Comparison of ENCODE assay signal across 23 cellular contexts in genomic region chr11:26011474-26011873, GRCh38.
"Had no signal": no experiment of that assay in that cellular context is flagged by ENCODE, and none has a peak within 500 bp of the region (broad histone marks: within the 10 kb centered on the region; RNA-seq: fewer than 3 reads in every experiment).

No MANE protein-coding gene starts in this region.

- DNase-seq: cortex of kidney; dorsolateral prefrontal cortex; effector CD8-positive, alpha-beta T cell; foreskin melanocyte; head of caudate nucleus; hippocampal formation; left ventricle myocardium inferior; lower lobe of right lung; naive B cell; psoas muscle; spleen; stimulated activated CD4-positive, alpha-beta T cell treated with anti-CD3 and anti-CD28 coated beads, Interleukin-15, amount 100 ng/mL, for 24 hours; stimulated activated CD4-positive, alpha-beta T cell treated with anti-CD3 and anti-CD28 coated beads, Interleukin-1b, Interleukin-23, amount 100 ng/mL, for 48 hours; stimulated activated CD4-positive, alpha-beta T cell treated with anti-CD3 and anti-CD28 coated beads, Interleukin-4, amount 100 ng/mL, for 4 hours; stimulated activated naive B cell treated with anti-CD40 and anti-IgM and Interleukin-4, amounts not matched to agents 10 μg/mL and 1 μg/mL and 100 μg/mL, for 72 hours; stomach; substantia nigra; transverse colon had no signal

- H3K9me3 ChIP-seq: left ventricle myocardium inferior, lower lobe of right lung, psoas muscle, stomach, thoracic aorta, transverse colon had no signal

- H3K36me3 Mint-ChIP-seq: memory B cell; stimulated activated naive B cell treated with anti-CD40 and anti-IgM and Interleukin-4, amounts not matched to agents 10 μg/mL and 1 μg/mL and 100 μg/mL, for 72 hours had no signal

- H3K27ac Mint-ChIP-seq: memory B cell; nephron; stimulated activated naive B cell treated with anti-CD40 and anti-IgM and Interleukin-4, amounts not matched to agents 10 μg/mL and 1 μg/mL and 100 μg/mL, for 72 hours had no signal

- H3K4me3 ChIP-seq: dorsolateral prefrontal cortex, left ventricle myocardium inferior, lower lobe of right lung, psoas muscle, spleen, stomach, thoracic aorta, transverse colon had no signal

- H3K36me3 ChIP-seq: left ventricle myocardium inferior, lower lobe of right lung, spleen, stomach, thoracic aorta, transverse colon had no signal

- ATAC-seq: lower lobe of right lung; psoas muscle; sciatic nerve; stimulated activated naive B cell treated with anti-CD40 and anti-IgM and Interleukin-4, amounts not matched to agents 10 μg/mL and 1 μg/mL and 100 μg/mL, for 72 hours had no signal

- H3K27ac ChIP-seq: dorsolateral prefrontal cortex, left ventricle myocardium inferior, lower lobe of right lung, psoas muscle, spleen, stomach, thoracic aorta, transverse colon had no signal

- H3K4me1 Mint-ChIP-seq: central memory CD8-positive, alpha-beta T cell; memory B cell; nephron; stimulated activated naive B cell treated with anti-CD40 and anti-IgM and Interleukin-4, amounts not matched to agents 10 μg/mL and 1 μg/mL and 100 μg/mL, for 72 hours had no signal

- H3K4me3 Mint-ChIP-seq: central memory CD8-positive, alpha-beta T cell; memory B cell; naive B cell; nephron; stimulated activated naive B cell treated with anti-CD40 and anti-IgM and Interleukin-4, amounts not matched to agents 10 μg/mL and 1 μg/mL and 100 μg/mL, for 72 hours had no signal

- H3K27me3 Mint-ChIP-seq: central memory CD8-positive, alpha-beta T cell; memory B cell; naive B cell; stimulated activated naive B cell treated with anti-CD40 and anti-IgM and Interleukin-4, amounts not matched to agents 10 μg/mL and 1 μg/mL and 100 μg/mL, for 72 hours had no signal

- H3K4me1 ChIP-seq: left ventricle myocardium inferior, lower lobe of right lung, psoas muscle, spleen, stomach, transverse colon had no signal

- H3K27me3 ChIP-seq: dorsolateral prefrontal cortex, spleen, stomach, transverse colon had no signal

- H3K9me3 Mint-ChIP-seq: nephron; stimulated activated naive B cell treated with anti-CD40 and anti-IgM and Interleukin-4, amounts not matched to agents 10 μg/mL and 1 μg/mL and 100 μg/mL, for 72 hours had no signal
